In genomic region chr14:99128185-99128584, GRCh38 we compare ENCODE assay signal across 20 cellular contexts.
A peak's percentile ranks its signal among the peaks of the same experiment; 100 is the strongest.
DNase-seq lines count a peak whose midpoint lies in the region; ATAC-seq, FAIRE-seq and TF ChIP-seq lines count a peak whose summit lies in the region.
"Had no signal": no experiment of that assay in that cellular context is flagged by ENCODE, and none has a peak within 500 bp of the region (broad histone marks: within the 10 kb centered on the region; RNA-seq: fewer than 3 reads in every experiment).

No MANE protein-coding gene starts in this region.

- no peak overlapping the region for H3K27ac ChIP-seq in mammary epithelial cell (ENCODE audit: insufficient read depth, low read depth, low read length)
- no peak overlapping the region for H3K27ac ChIP-seq in GM12878 (ENCODE audit: control insufficient read depth, insufficient read depth)
- H3K27ac ChIP-seq: C4-2B had no signal

- H3K4me1 ChIP-seq in mammary epithelial cell (ENCODE audit: insufficient read depth, low read length) (no peaks in the 10 kb centered on the region), GM12878 (ENCODE audit: control insufficient read depth, insufficient read depth, low read length) (no peaks in the 10 kb centered on the region)

- H3K9me3 ChIP-seq in mammary epithelial cell (replicated peaks; ENCODE audit: insufficient read depth, low read length) (no peaks in the 10 kb centered on the region), GM12878 (replicated peaks; ENCODE audit: control insufficient read depth, insufficient read depth, low read length) (no peaks in the 10 kb centered on the region; the same call in 2 of the 3 replicates)
- H3K9me3 ChIP-seq: SK-N-SH had no signal

- WGBS in mammary epithelial cell (ENCODE audit: low coverage, missing lambda C conversion rate) = over 99% methylated on average over 12 of the region's 17 CpGs
- 71% methylated on average over 16 of the region's 17 CpGs for WGBS in GM12878 (ENCODE audit: insufficient coverage, insufficient replicate concordance, low lambda C conversion rate, missing lambda C conversion rate)

- intact Hi-C loops in MCF 10A (cut with micrococcal nuclease) = loop anchor here (5.0 kb wide), 1 partner anchor 171 kb away; no protein-coding TSS in a partner anchor
- intact Hi-C loops in mammary epithelial cell (cut with micrococcal nuclease) = no loop called here
- intact Hi-C loops in GM12878 (cut with micrococcal nuclease; ENCODE audit: unreplicated experiment) = no loop called here

- H2AFZ ChIP-seq in mammary epithelial cell (ENCODE audit: low read depth, low read length) (no peak overlapping the region), GM12878 (ENCODE audit: control insufficient read depth, low read depth, low read length) (no peak overlapping the region)

- peaks cover 13% of the 10 kb centered on the region for H3K27me3 Mint-ChIP-seq in MCF 10A (ENCODE audit: insufficient read depth, unreplicated experiment)
- H3K27me3 Mint-ChIP-seq in nephron (ENCODE audit: low read depth) = peaks cover 30% of the 10 kb centered on the region
- H3K27me3 Mint-ChIP-seq in stimulated activated memory B cell treated with anti-CD40 and anti-IgM and Interleukin-4, amounts not matched to agents 10 μg/mL and 1 μg/mL and 100 μg/mL, for 72 hours = no peaks in the 10 kb centered on the region

- TF ChIP-seq RAD21 in GM12878 (IDR thresholded peaks at IDR 0.05; ENCODE audit: insufficient read depth, low read depth, low read length) = no peak

- no peaks in the 10 kb centered on the region for H3K9me3 Mint-ChIP-seq in MCF 10A (ENCODE audit: unreplicated experiment)
- no peaks in the 10 kb centered on the region for H3K9me3 Mint-ChIP-seq in nephron
- H3K9me3 Mint-ChIP-seq in stimulated activated memory B cell treated with anti-CD40 and anti-IgM and Interleukin-4, amounts not matched to agents 10 μg/mL and 1 μg/mL and 100 μg/mL, for 72 hours = peaks cover 9% of the 10 kb centered on the region

- H3K27me3 ChIP-seq in mammary epithelial cell (ENCODE audit: insufficient read depth, low read length) (no peaks in the 10 kb centered on the region), GM12878 (replicated peaks in 1 of 2; ENCODE audit: control insufficient read depth in 2 of 2, insufficient read depth in 2 of 2, low read length in 1 of 2) (no peaks in the 10 kb centered on the region)

- CTCF ChIA-PET in MCF 10A (lab: Yijun Ruan, JAX) (interaction anchor here (0.6 kb wide), 2 partner anchors 34 to 643 kb away, joined by 3 read pairs; no protein-coding TSS in a partner anchor), mammary epithelial cell (lab: Charles Lee; ENCODE audit: low non-redundant PET) (no interaction called here), GM12878 (lab: Yijun Ruan, JAX) (no interaction called here)

- SMC1A ChIA-PET in GM12878 (lab: Charles Lee; ENCODE audit: uncharacterized antibody, unreplicated experiment) = no interaction called here

- no peaks in the 10 kb centered on the region for H3K79me2 ChIP-seq in mammary epithelial cell (ENCODE audit: insufficient read depth, low read length)
- H3K79me2 ChIP-seq in GM12878 (ENCODE audit: control insufficient read depth, insufficient read depth, low read length) = no peaks in the 10 kb centered on the region

- H4K20me1 ChIP-seq in mammary epithelial cell (ENCODE audit: insufficient read depth, low read length) (no peaks in the 10 kb centered on the region), GM12878 (ENCODE audit: control insufficient read depth, insufficient read depth) (no peaks in the 10 kb centered on the region)

- no peaks in the 10 kb centered on the region for H3K36me3 ChIP-seq in mammary epithelial cell (ENCODE audit: insufficient read depth, low read length)
- H3K36me3 ChIP-seq in GM12878 (ENCODE audit: control insufficient read depth in 2 of 2, insufficient read depth in 2 of 2, low read length in 1 of 2) = no peaks in the 10 kb centered on the region

- dilution Hi-C loops in mammary epithelial cell (cut with HindIII; ENCODE audit: low sequenced_read_pairs) = no loop called here

- no peak overlapping the region for H3K4me2 ChIP-seq in mammary epithelial cell (ENCODE audit: insufficient read depth, low read depth, low read length)
- no peak overlapping the region for H3K4me2 ChIP-seq in GM12878 (ENCODE audit: control insufficient read depth, insufficient read depth)
- H3K4me2 ChIP-seq: SK-N-SH had no signal

- H3K27ac Mint-ChIP-seq in MCF 10A (ENCODE audit: low read depth, unreplicated experiment) (peak overlapping the region; percentile 44), nephron (peak overlapping the region; percentile 25 to 65 (median 46))
- H3K27ac Mint-ChIP-seq in stimulated activated memory B cell treated with anti-CD40 and anti-IgM and Interleukin-4, amounts not matched to agents 10 μg/mL and 1 μg/mL and 100 μg/mL, for 72 hours = no peak overlapping the region

- in situ Hi-C loops in mammary epithelial cell (cut with MboI; ENCODE audit: low sequenced_read_pairs in 2 of 2) = no loop called here
- in situ Hi-C loops in GM12878 (cut with MboI) = no loop called here

- H3K36me3 Mint-ChIP-seq in MCF 10A (ENCODE audit: insufficient read depth, unreplicated experiment) (peaks cover 4% of the 10 kb centered on the region), nephron (ENCODE audit: low read depth) (no peaks in the 10 kb centered on the region)
- no peaks in the 10 kb centered on the region for H3K36me3 Mint-ChIP-seq in stimulated activated memory B cell treated with anti-CD40 and anti-IgM and Interleukin-4, amounts not matched to agents 10 μg/mL and 1 μg/mL and 100 μg/mL, for 72 hours

- TF ChIP-seq POLR2A in GM12878 (IDR thresholded peaks at IDR 0.05; ENCODE audit: low read depth, low read length) = no peak

- TF ChIP-seq CTCF in MCF 10A (IDR thresholded peaks at IDR 0.05; ENCODE audit: unreplicated experiment) = no peak
- TF ChIP-seq CTCF in mammary epithelial cell (conservative IDR thresholded peaks at IDR 0.05 in 1 of 2, IDR thresholded peaks at IDR 0.05 in 1 of 2; ENCODE audit: extremely low read depth in 1 of 2, insufficient read depth in 1 of 2, low read depth in 1 of 2, low read length in 2 of 2) = no peak
- TF ChIP-seq CTCF in GM12878 (IDR thresholded peaks at IDR 0.05 in 2 of 3, conservative IDR thresholded peaks at IDR 0.05 in 1 of 3; ENCODE audit: control insufficient read depth in 2 of 3, extremely low read depth in 1 of 3, insufficient read depth in 1 of 3, low read depth in 3 of 3, low read length in 3 of 3) = no peak
- no peak for TF ChIP-seq CTCF in nephron (IDR thresholded peaks at IDR 0.05; ENCODE audit: unreplicated experiment in 3 of 3)

- ATAC-seq in GM12878 = no peak
- no peak for ATAC-seq in HG02571 (IDR thresholded peaks at IDR 0.05; ENCODE audit: unreplicated experiment)
- no peak for ATAC-seq in stimulated activated memory B cell treated with anti-CD40 and anti-IgM and Interleukin-4, amounts not matched to agents 10 μg/mL and 1 μg/mL and 100 μg/mL, for 72 hours
- ATAC-seq: HepG2, Panc1, Right ventricle myocardium inferior had no signal

- FAIRE-seq in GM12878 (lab: Jason Lieb, UNC) (no peak), urothelium cell line (lab: Jason Lieb, UNC) (peak; percentile 44)
- FAIRE-seq: GM19239, H54, HepG2 had no signal

- RAD21 ChIA-PET in GM12878 (lab: Charles Lee; ENCODE audit: unreplicated experiment) = no interaction called here

- H3K9ac ChIP-seq in mammary epithelial cell (ENCODE audit: insufficient read depth, low read length) = no peak overlapping the region
- no peak overlapping the region for H3K9ac ChIP-seq in GM12878 (ENCODE audit: control insufficient read depth, insufficient read depth, low read length)
- H3K9ac ChIP-seq: SK-N-SH had no signal

- BruUV-seq in MCF 10A (replicated peaks; lab: Mats Ljungman, UMichigan) = no TSS peak
- BruUV-seq in mammary epithelial cell (replicated peaks; lab: Mats Ljungman, UMichigan) = no TSS peak
- BruUV-seq in GM12878 (replicated peaks; lab: Mats Ljungman, UMichigan) = no TSS peak

- POLR2A ChIA-PET in MCF 10A (lab: Yijun Ruan, JAX) = interaction anchor here (0.9 to 1.2 kb wide), 4 partner anchors 29 to 174 kb away, joined by 3 to 5 read pairs (median 4); no protein-coding TSS in a partner anchor
- POLR2A ChIA-PET in GM12878 (lab: Charles Lee) = no interaction called here

- TF ChIP-seq EP300 in GM12878 (IDR thresholded peaks at IDR 0.05; ENCODE audit: borderline replicate concordance in 1 of 2, control insufficient read depth in 1 of 2, low read depth in 2 of 2, low read length in 2 of 2) = no peak

- H3K4me1 Mint-ChIP-seq in MCF 10A (ENCODE audit: insufficient read depth, unreplicated experiment) (peaks cover 15% of the 10 kb centered on the region), nephron (peaks cover 45% of the 10 kb centered on the region)
- no peaks in the 10 kb centered on the region for H3K4me1 Mint-ChIP-seq in stimulated activated memory B cell treated with anti-CD40 and anti-IgM and Interleukin-4, amounts not matched to agents 10 μg/mL and 1 μg/mL and 100 μg/mL, for 72 hours

- H3K4me3 ChIP-seq in mammary epithelial cell (replicated peaks in 1 of 3; ENCODE audit: insufficient read depth in 1 of 3, low read depth in 2 of 3, low read length in 3 of 3) (no peak overlapping the region), GM12878 (no peak overlapping the region)

- H3K4me3 Mint-ChIP-seq in MCF 10A (ENCODE audit: unreplicated experiment) (no peak overlapping the region), nephron (no peak overlapping the region)
- no peak overlapping the region for H3K4me3 Mint-ChIP-seq in stimulated activated memory B cell treated with anti-CD40 and anti-IgM and Interleukin-4, amounts not matched to agents 10 μg/mL and 1 μg/mL and 100 μg/mL, for 72 hours

- no peak for DNase-seq in MCF 10A (ENCODE audit: unreplicated experiment)
- DNase-seq in mammary epithelial cell = no peak
- no peak for DNase-seq in GM12878 (ENCODE audit: low read depth, low spot score)
- no peak for DNase-seq in urothelium cell line (ENCODE audit: low spot score)
- no peak for DNase-seq in activated naive CD4-positive, alpha-beta T cell treated with anti-CD3 and anti-CD28 coated beads, Interleukin-2, amount 50 U/mL, for 16 hours
- DNase-seq: COR-L47, KG1, NCI-H1092, NCI-H146, NCI-H510A treated with DMSO at 0.1 percent for 48 hours, SK-N-SH had no signal

TF ChIP-seq in GM12878, 131 proteins besides CTCF, POLR2A, EP300 and RAD21 (continues in another document):
- no peak for TF ChIP-seq RAD51 (IDR thresholded peaks at IDR 0.05)
- TF ChIP-seq, protein P1, sequence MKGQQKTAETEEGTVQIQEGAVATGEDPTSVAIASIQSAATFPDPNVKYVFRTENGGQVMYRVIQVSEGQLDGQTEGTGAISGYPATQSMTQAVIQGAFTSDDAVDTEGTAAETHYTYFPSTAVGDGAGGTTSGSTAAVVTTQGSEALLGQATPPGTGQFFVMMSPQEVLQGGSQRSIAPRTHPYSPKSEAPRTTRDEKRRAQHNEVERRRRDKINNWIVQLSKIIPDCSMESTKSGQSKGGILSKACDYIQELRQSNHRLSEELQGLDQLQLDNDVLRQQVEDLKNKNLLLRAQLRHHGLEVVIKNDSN (IDR thresholded peaks at IDR 0.05; ENCODE audit: borderline replicate concordance, extremely low read length, insufficient read depth, low read depth, low read length) = no peak
- no peak for TF ChIP-seq NBN (IDR thresholded peaks at IDR 0.05)
